38 cellular contexts compared by ENCODE assay signal in genomic region chr20:62966212-62967148, GRCh38. TPM values are rescaled to one million over a fixed set of nuclear protein-coding genes. Genes with fewer than 3 reads are reported as not detected.
"Had no signal": no experiment of that assay in that cellular context is flagged by ENCODE, and none has a peak within 500 bp of the region (broad histone marks: within the 10 kb centered on the region; RNA-seq: fewer than 3 reads in every experiment).

No MANE protein-coding gene starts in this region.

- H3K36me3 ChIP-seq: adrenal gland, breast epithelium had no signal

- H3K4me3 ChIP-seq: adrenal gland, body of pancreas, breast epithelium had no signal

- H3K9me3 ChIP-seq: adrenal gland, body of pancreas, breast epithelium had no signal

- H3K4me1 Mint-ChIP-seq: activated B cell treated with CpG ODN at 0.5 μM for 24 hours had no signal

- H3K9me3 Mint-ChIP-seq: activated B cell treated with CpG ODN at 0.5 μM for 24 hours; activated CD4-positive, alpha-beta memory T cell treated with anti-CD3 and anti-CD28 coated beads for 36 hours; activated CD4-positive, alpha-beta T cell treated with anti-CD3 and anti-CD28 coated beads, Interleukin-2, amount 10 ng/mL, durations not matched to agents 24 days and 14 days; activated CD8-positive, alpha-beta T cell treated with anti-CD3 and anti-CD28 coated beads for 36 hours; activated naive CD4-positive, alpha-beta T cell treated with anti-CD3 and anti-CD28 coated beads for 36 hours; activated naive CD4-positive, alpha-beta T cell treated with anti-CD3 and anti-CD28 coated beads, Interleukin-2, amount 50 U/mL, for 72 hours; activated naive CD8-positive, alpha-beta T cell treated with anti-CD3 and anti-CD28 coated beads for 36 hours; activated T-cell treated with anti-CD3 and anti-CD28 coated beads, Interleukin-2, amount 50 U/mL, for 4 hours; activated T-cell treated with anti-CD3 and anti-CD28 coated beads, Interleukin-2, amount 50 U/mL, for 72 hours; activated T-helper 1 cell treated with anti-CD3 and anti-CD28 coated beads, Interleukin-12 subunit alpha, Interleukin-12 subunit beta, Interleukin-2, Interleukin-4 antibody, amounts not matched to agents 30 ng/mL and 10 ng/mL and 1 ng/mL, durations not matched to agents 14 hours and 24 hours and 36 hours; activated T-helper 17 cell treated with anti-CD3 and anti-CD28 coated beads, Interleukin-2, amount 50 U/mL, for 72 hours; T-helper 1 cell treated with Interleukin-12 subunit alpha and Interleukin-12 subunit beta and Interleukin-4 antibody, amounts not matched to agents 30 μg/mL and 1 μg/mL, for 36 hours; T-helper 2 cell treated with Interferon-gamma antibody and Interleukin-4, amounts not matched to agents 5 μg/mL and 100 μg/mL, for 36 hours had no signal

- H3K4me1 ChIP-seq: adrenal gland, body of pancreas, breast epithelium had no signal

- H3K27me3 ChIP-seq: adrenal gland, body of pancreas, brain microvascular endothelial cell had no signal

- H3K36me3 Mint-ChIP-seq: activated CD4-positive, alpha-beta memory T cell treated with anti-CD3 and anti-CD28 coated beads for 36 hours; activated naive CD4-positive, alpha-beta T cell treated with anti-CD3 and anti-CD28 coated beads, Interleukin-2, amount 50 U/mL, for 72 hours had no signal

- H3K27ac ChIP-seq: adrenal gland, body of pancreas, brain microvascular endothelial cell, breast epithelium, VCaP had no signal

- H3K27ac Mint-ChIP-seq: activated B cell treated with CpG ODN at 0.5 μM for 24 hours; activated CD4-positive, alpha-beta memory T cell treated with anti-CD3 and anti-CD28 coated beads for 36 hours; activated CD4-positive, alpha-beta T cell treated with anti-CD3 and anti-CD28 coated beads, Interleukin-2, amount 10 ng/mL, durations not matched to agents 24 days and 14 days; activated CD8-positive, alpha-beta T cell treated with anti-CD3 and anti-CD28 coated beads for 36 hours; activated naive CD4-positive, alpha-beta T cell treated with anti-CD3 and anti-CD28 coated beads for 36 hours; activated naive CD4-positive, alpha-beta T cell treated with anti-CD3 and anti-CD28 coated beads, Interleukin-2, amount 50 U/mL, for 72 hours; activated naive CD8-positive, alpha-beta T cell treated with anti-CD3 and anti-CD28 coated beads for 36 hours; activated T-cell treated with anti-CD3 and anti-CD28 coated beads, Interleukin-2, amount 50 U/mL, for 72 hours; activated T-helper 1 cell treated with anti-CD3 and anti-CD28 coated beads, Interleukin-12 subunit alpha, Interleukin-12 subunit beta, Interleukin-2, Interleukin-4 antibody, amounts not matched to agents 30 ng/mL and 10 ng/mL and 1 ng/mL, durations not matched to agents 14 hours and 24 hours and 36 hours; activated T-helper 17 cell treated with anti-CD3 and anti-CD28 coated beads, Interleukin-2, amount 50 U/mL, for 72 hours; T-helper 1 cell treated with Interleukin-12 subunit alpha and Interleukin-12 subunit beta and Interleukin-4 antibody, amounts not matched to agents 30 μg/mL and 1 μg/mL, for 36 hours; T-helper 2 cell treated with Interferon-gamma antibody and Interleukin-4, amounts not matched to agents 5 μg/mL and 100 μg/mL, for 36 hours had no signal

- DNase-seq: activated B cell treated with CpG ODN at 0.5 μM for 24 hours; activated CD4-positive, alpha-beta memory T cell treated with anti-CD3 and anti-CD28 coated beads for 36 hours; activated CD4-positive, alpha-beta T cell treated with anti-CD3 and anti-CD28 coated beads for 4 hours; activated CD4-positive, alpha-beta T cell treated with anti-CD3 and anti-CD28 coated beads, Interleukin-2, amount 10 ng/mL, durations not matched to agents 24 days and 14 days; activated CD4-positive, alpha-beta T cell treated with anti-CD3 and anti-CD28 coated beads, Interleukin-2, amount 50 U/mL, for 1 hour; activated CD4-positive, alpha-beta T cell treated with anti-CD3 and anti-CD28 coated beads, Interleukin-2, amount 50 U/mL, for 4 hours; activated CD4-positive, CD25-positive, alpha-beta regulatory T cell treated with anti-CD3 and anti-CD28 coated beads, Interleukin-2, amount 50 U/mL, for 72 hours; activated CD8-positive, alpha-beta memory T cell treated with anti-CD3 and anti-CD28 coated beads, Interleukin-2, amount 50 U/mL, for 4 hours; activated CD8-positive, alpha-beta T cell treated with anti-CD3 and anti-CD28 coated beads for 36 hours; activated effector memory CD4-positive, alpha-beta T cell treated with anti-CD3 and anti-CD28 coated beads, Interleukin-2, amount 50 U/mL, for 16 hours; activated gamma-delta T cell treated with Interleukin-2 at 50 U/mL for 16 hours; activated naive CD4-positive, alpha-beta T cell; activated naive CD4-positive, alpha-beta T cell treated with anti-CD3 and anti-CD28 coated beads for 36 hours; activated naive CD4-positive, alpha-beta T cell treated with anti-CD3 and anti-CD28 coated beads, Interleukin-2, amount 50 U/mL, for 16 hours; activated naive CD8-positive, alpha-beta T cell treated with anti-CD3 and anti-CD28 coated beads for 36 hours; activated T-cell treated with anti-CD3 and anti-CD28 coated beads for 4 hours; activated T-cell treated with anti-CD3 and anti-CD28 coated beads, Interleukin-2, amount 50 U/mL, for 1 hour; activated T-cell treated with anti-CD3 and anti-CD28 coated beads, Interleukin-2, amount 50 U/mL, for 4 hours; activated T-cell treated with anti-CD3 and anti-CD28 coated beads, Interleukin-2, amount 50 U/mL, for 72 hours; adrenal gland; amniotic stem cell; aorta; body of pancreas; brain microvascular endothelial cell; central memory CD4-positive, alpha-beta T cell; T-helper 1 cell; T-helper 2 cell; T-helper 9 cell had no signal

- H3K4me3 Mint-ChIP-seq: activated B cell treated with CpG ODN at 0.5 μM for 24 hours; activated CD4-positive, alpha-beta memory T cell treated with anti-CD3 and anti-CD28 coated beads for 36 hours; activated CD4-positive, alpha-beta T cell treated with anti-CD3 and anti-CD28 coated beads, Interleukin-2, amount 10 ng/mL, durations not matched to agents 24 days and 14 days; activated CD8-positive, alpha-beta T cell treated with anti-CD3 and anti-CD28 coated beads for 36 hours; activated naive CD4-positive, alpha-beta T cell treated with anti-CD3 and anti-CD28 coated beads for 36 hours; activated naive CD8-positive, alpha-beta T cell treated with anti-CD3 and anti-CD28 coated beads for 36 hours; activated T-cell treated with anti-CD3 and anti-CD28 coated beads, Interleukin-2, amount 50 U/mL, for 4 hours; activated T-cell treated with anti-CD3 and anti-CD28 coated beads, Interleukin-2, amount 50 U/mL, for 72 hours; activated T-helper 1 cell treated with anti-CD3 and anti-CD28 coated beads, Interleukin-12 subunit alpha, Interleukin-12 subunit beta, Interleukin-2, Interleukin-4 antibody, amounts not matched to agents 30 ng/mL and 10 ng/mL and 1 ng/mL, durations not matched to agents 14 hours and 24 hours and 36 hours; activated T-helper 17 cell treated with anti-CD3 and anti-CD28 coated beads, Interleukin-2, amount 50 U/mL, for 72 hours; T-helper 1 cell treated with Interleukin-12 subunit alpha and Interleukin-12 subunit beta and Interleukin-4 antibody, amounts not matched to agents 30 μg/mL and 1 μg/mL, for 36 hours; T-helper 2 cell treated with Interferon-gamma antibody and Interleukin-4, amounts not matched to agents 5 μg/mL and 100 μg/mL, for 36 hours had no signal

RNA-seq across cellular contexts. Expression of gene BHLHE23, which starts 40.3 kb away (rescaled TPM):
- total RNA-seq: activated B cell treated with CpG ODN at 0.5 μM for 24 hours; activated CD4-positive, alpha-beta memory T cell treated with anti-CD3 and anti-CD28 coated beads for 36 hours; activated CD4-positive, alpha-beta T cell treated with anti-CD3 and anti-CD28 coated beads, Interleukin-2, amount 10 ng/mL, durations not matched to agents 24 days and 14 days; activated CD8-positive, alpha-beta memory T cell treated with anti-CD3 and anti-CD28 coated beads for 36 hours; activated CD8-positive, alpha-beta T cell treated with anti-CD3 and anti-CD28 coated beads for 36 hours; activated naive CD4-positive, alpha-beta T cell treated with anti-CD3 and anti-CD28 coated beads for 36 hours; activated naive CD4-positive, alpha-beta T cell treated with anti-CD3 and anti-CD28 coated beads, Interleukin-2, amount 50 U/mL, for 72 hours; activated naive CD8-positive, alpha-beta T cell treated with anti-CD3 and anti-CD28 coated beads for 36 hours; activated T-cell treated with anti-CD3 and anti-CD28 coated beads, Interleukin-2, amount 50 U/mL, for 4 hours; activated T-cell treated with anti-CD3 and anti-CD28 coated beads, Interleukin-2, amount 50 U/mL, for 72 hours; activated T-helper 1 cell treated with anti-CD3 and anti-CD28 coated beads, Interleukin-12 subunit alpha, Interleukin-12 subunit beta, Interleukin-2, Interleukin-4 antibody, amounts not matched to agents 30 ng/mL and 10 ng/mL and 1 ng/mL, durations not matched to agents 14 hours and 24 hours and 36 hours; activated T-helper 17 cell treated with anti-CD3 and anti-CD28 coated beads, Interleukin-2, amount 50 U/mL, for 72 hours; adrenal gland; aorta; astrocyte; body of pancreas; breast epithelium; cardiac septum had no signal
- polyA plus RNA-seq: adrenal gland, aorta had no signal
